ENCODE assay signal across 16 cellular contexts in genomic region chr20:24935140-24935539, GRCh38. TPM values are rescaled to one million over a fixed set of nuclear protein-coding genes. Genes with fewer than 3 reads are reported as not detected.
A peak's percentile ranks its signal among the peaks of the same experiment; 100 is the strongest.
DNase-seq lines count a peak whose midpoint lies in the region; ATAC-seq and TF ChIP-seq lines count a peak whose summit lies in the region.
"Had no signal": no experiment of that assay in that cellular context is flagged by ENCODE, and none has a peak within 500 bp of the region (broad histone marks: within the 10 kb centered on the region; RNA-seq: fewer than 3 reads in every experiment).

No MANE protein-coding gene starts in this region.

- no peak for TF ChIP-seq EP300 in sigmoid colon (IDR thresholded peaks at IDR 0.05)

- TF ChIP-seq CTCF in activated CD8-positive, alpha-beta T cell treated with anti-CD3 and anti-CD28 coated beads for 36 hours (IDR thresholded peaks at IDR 0.05), result no peak
- no peak for TF ChIP-seq CTCF in lower leg skin (IDR thresholded peaks at IDR 0.05)
- no peak for TF ChIP-seq CTCF in sigmoid colon (IDR thresholded peaks at IDR 0.05)

- TF ChIP-seq POLR2A in lower leg skin (IDR thresholded peaks at IDR 0.05), result no peak
- TF ChIP-seq POLR2A in sigmoid colon (IDR thresholded peaks at IDR 0.05), result no peak

- H3K36me3 Mint-ChIP-seq in activated CD8-positive, alpha-beta T cell treated with anti-CD3 and anti-CD28 coated beads, Interleukin-2, amount 10 ng/mL, durations not matched to agents 7 days and 5 days (ENCODE audit: low read depth), result peaks cover 9% of the 10 kb centered on the region
- H3K36me3 Mint-ChIP-seq in activated CD8-positive, alpha-beta T cell treated with anti-CD3 and anti-CD28 coated beads for 36 hours (ENCODE audit: low read depth), result no peaks in the 10 kb centered on the region

- 94% methylated on average over 3 of the region's 3 CpGs for WGBS in lower leg skin, 2 donors
- WGBS in sigmoid colon, 2 donors, result 91% methylated on average over 3 of the region's 3 CpGs

- no peak overlapping the region for H3K4me3 Mint-ChIP-seq in activated CD8-positive, alpha-beta T cell treated with anti-CD3 and anti-CD28 coated beads, Interleukin-2, amount 10 ng/mL, durations not matched to agents 7 days and 5 days
- H3K4me3 Mint-ChIP-seq in activated CD8-positive, alpha-beta T cell treated with anti-CD3 and anti-CD28 coated beads for 36 hours, result no peak overlapping the region

- H3K9me3 ChIP-seq in sigmoid colon, result peaks cover 0 to 3% (median 0%) of the 10 kb centered on the region in 4 donors

- DNase-seq in activated CD8-positive, alpha-beta T cell treated with anti-CD3 and anti-CD28 coated beads, Interleukin-2, amount 10 ng/mL, durations not matched to agents 7 days and 5 days, result peak; percentile 1
- no peak for DNase-seq in activated CD8-positive, alpha-beta T cell treated with anti-CD3 and anti-CD28 coated beads for 36 hours
- DNase-seq in lower leg skin (ENCODE audit: low spot score in 2 of 2), result peak; percentile 7 to 29
- DNase-seq in sigmoid colon, result peak; percentile 35
- no peak for DNase-seq in cerebellar cortex (ENCODE audit: low spot score)
- DNase-seq in NCI-H82 treated with DMSO at 0.1 percent for 48 hours (lab: John Stamatoyannopoulos, UW; ENCODE audit: unreplicated experiment), result no peak
- DNase-seq: 8988T, AML-193, Calu3, DMS153, DMS79 treated with DMSO at 0.1 percent for 48 hours, EL had no signal

- peaks cover 20% of the 10 kb centered on the region for H3K9me3 Mint-ChIP-seq in activated CD8-positive, alpha-beta T cell treated with anti-CD3 and anti-CD28 coated beads, Interleukin-2, amount 10 ng/mL, durations not matched to agents 7 days and 5 days (ENCODE audit: insufficient read depth)
- peaks cover 2% of the 10 kb centered on the region for H3K9me3 Mint-ChIP-seq in activated CD8-positive, alpha-beta T cell treated with anti-CD3 and anti-CD28 coated beads for 36 hours

- H3K27me3 Mint-ChIP-seq in activated CD8-positive, alpha-beta T cell treated with anti-CD3 and anti-CD28 coated beads, Interleukin-2, amount 10 ng/mL, durations not matched to agents 7 days and 5 days (ENCODE audit: low read depth), result no peaks in the 10 kb centered on the region
- H3K27me3 Mint-ChIP-seq in activated CD8-positive, alpha-beta T cell treated with anti-CD3 and anti-CD28 coated beads for 36 hours, result no peaks in the 10 kb centered on the region

- ATAC-seq in activated CD8-positive, alpha-beta T cell treated with anti-CD3 and anti-CD28 coated beads, Interleukin-2, amount 10 ng/mL, durations not matched to agents 7 days and 5 days, result no peak
- ATAC-seq in activated CD8-positive, alpha-beta T cell treated with anti-CD3 and anti-CD28 coated beads for 36 hours, result no peak
- ATAC-seq in GM21737 (IDR thresholded peaks at IDR 0.05; ENCODE audit: unreplicated experiment), result no peak
- ATAC-seq: HCT116 had no signal

- peaks cover 30% of the 10 kb centered on the region for H3K4me1 Mint-ChIP-seq in activated CD8-positive, alpha-beta T cell treated with anti-CD3 and anti-CD28 coated beads, Interleukin-2, amount 10 ng/mL, durations not matched to agents 7 days and 5 days (ENCODE audit: low read depth)
- peaks cover 28% of the 10 kb centered on the region for H3K4me1 Mint-ChIP-seq in activated CD8-positive, alpha-beta T cell treated with anti-CD3 and anti-CD28 coated beads for 36 hours (ENCODE audit: low read depth)

- H3K27me3 ChIP-seq in sigmoid colon, result no peaks in the 10 kb centered on the region
- H3K27me3 ChIP-seq: BLaER1 had no signal

- H3K4me3 ChIP-seq in lower leg skin (ENCODE audit: low read depth, poor library complexity, severe bottlenecking) (no peak overlapping the region), sigmoid colon (no peak overlapping the region)
- H3K4me3 ChIP-seq: BLaER1 had no signal

- CTCF ChIA-PET in activated CD8-positive, alpha-beta T cell treated with anti-CD3 and anti-CD28 coated beads, Interleukin-2, amount 10 ng/mL, durations not matched to agents 7 days and 5 days (lab: Charles Lee), result no interaction called here
- CTCF ChIA-PET in activated CD8-positive, alpha-beta T cell treated with anti-CD3 and anti-CD28 coated beads for 36 hours (lab: Charles Lee), result no interaction called here

- H3K4me1 ChIP-seq in sigmoid colon, result no peaks in the 10 kb centered on the region

- POLR2A ChIA-PET in activated CD8-positive, alpha-beta T cell treated with anti-CD3 and anti-CD28 coated beads, Interleukin-2, amount 10 ng/mL, durations not matched to agents 7 days and 5 days (lab: Charles Lee), result no interaction called here
- POLR2A ChIA-PET in activated CD8-positive, alpha-beta T cell treated with anti-CD3 and anti-CD28 coated beads for 36 hours (lab: Charles Lee), result no interaction called here

- no peak overlapping the region for H3K27ac ChIP-seq in sigmoid colon
- H3K27ac ChIP-seq: HL-60 had no signal

- H3K36me3 ChIP-seq in sigmoid colon, result no peaks in the 10 kb centered on the region
- H3K36me3 ChIP-seq: BLaER1 had no signal

- H3K27ac Mint-ChIP-seq in activated CD8-positive, alpha-beta T cell treated with anti-CD3 and anti-CD28 coated beads, Interleukin-2, amount 10 ng/mL, durations not matched to agents 7 days and 5 days, result no peak overlapping the region
- no peak overlapping the region for H3K27ac Mint-ChIP-seq in activated CD8-positive, alpha-beta T cell treated with anti-CD3 and anti-CD28 coated beads for 36 hours

- intact Hi-C loops in activated CD8-positive, alpha-beta T cell treated with anti-CD3 and anti-CD28 coated beads for 36 hours (cut with micrococcal nuclease), result no loop called here
- intact Hi-C loops in lower leg skin (cut with DNase I; ENCODE audit: low total_unique reads), result no loop called here
- intact Hi-C loops in sigmoid colon (cut with DNase I), result no loop called here

RNA-seq across cellular contexts. Expression of gene CST7, which starts 13.9 kb away (rescaled TPM):
- 10 to 100 TPM; 43.9 to 47.5 TPM for total RNA-seq in activated CD8-positive, alpha-beta T cell treated with anti-CD3 and anti-CD28 coated beads, Interleukin-2, amount 10 ng/mL, durations not matched to agents 7 days and 5 days
- 10 to 100 TPM; 48.5 to 49.3 TPM for total RNA-seq in activated CD8-positive, alpha-beta T cell treated with anti-CD3 and anti-CD28 coated beads for 36 hours
- total RNA-seq in lower leg skin (1 to 10 TPM in 3 of 4 donors, under 1 TPM in 1; 0.42 to 5.1 (median 1.2) TPM), sigmoid colon (1 to 10 TPM in 1 of 4 donors, under 1 TPM in 2, not detected in 1; 0.66 to 3.5 (median 0.71) TPM)
- polyA plus RNA-seq in sigmoid colon, result 10 to 100 TPM in 1 of 3 donors, 1 to 10 TPM in 2; 3.9 to 10.4 (median 4.2) TPM
- total RNA-seq: Calu3 had no signal

RNA-seq across cellular contexts. Expression of gene APMAP, which starts 57.4 kb away (rescaled TPM):
- 10 to 100 TPM; 43.2 to 44.0 TPM for total RNA-seq in activated CD8-positive, alpha-beta T cell treated with anti-CD3 and anti-CD28 coated beads, Interleukin-2, amount 10 ng/mL, durations not matched to agents 7 days and 5 days
- 10 to 100 TPM; 36.7 to 40.0 TPM for total RNA-seq in activated CD8-positive, alpha-beta T cell treated with anti-CD3 and anti-CD28 coated beads for 36 hours
- total RNA-seq in lower leg skin (10 to 100 TPM; 34.4 to 88.7 (median 52.6) TPM), sigmoid colon (10 to 100 TPM; 22.7 to 35.3 (median 28.9) TPM)
- polyA plus RNA-seq in sigmoid colon, result 10 to 100 TPM in 2 of 3 donors, 1 to 10 TPM in 1; 9.6 to 55.8 (median 25.2) TPM

Comparison
In these comparisons a context has a peak if more than half of its experiments do, and no peak if none do; other contexts are left out.
1. DNase-seq: peak in activated CD8-positive, alpha-beta T cell treated with anti-CD3 and anti-CD28 coated beads, Interleukin-2, amount 10 ng/mL, durations not matched to agents 7 days and 5 days (single experiment), lower leg skin (2 of 2) and sigmoid colon (single experiment); none in activated CD8-positive, alpha-beta T cell treated with anti-CD3 and anti-CD28 coated beads for 36 hours (single experiment), cerebellar cortex (single experiment) and NCI-H82 treated with DMSO at 0.1 percent for 48 hours (single experiment).
2. RNA of gene CST7, which starts 13.9 kb away (total RNA-seq): 48.5 to 49.3 TPM in activated CD8-positive, alpha-beta T cell treated with anti-CD3 and anti-CD28 coated beads for 36 hours and 43.9 to 47.5 TPM in activated CD8-positive, alpha-beta T cell treated with anti-CD3 and anti-CD28 coated beads, Interleukin-2, amount 10 ng/mL, durations not matched to agents 7 days and 5 days; 0.42 to 5.1 TPM in lower leg skin and 0.66 to 3.5 TPM in sigmoid colon; every median in the first group is over 4 times any median in the second.